In genomic region chr7:132103718-132104117, GRCh38 we compare ENCODE assay signal across 22 cellular contexts.
"Had no signal": no experiment of that assay in that cellular context is flagged by ENCODE, and none has a peak within 500 bp of the region (broad histone marks: within the 10 kb centered on the region; RNA-seq: fewer than 3 reads in every experiment).

No MANE protein-coding gene starts in this region.

- H3K27ac ChIP-seq: dorsolateral prefrontal cortex, esophagus muscularis mucosa, foreskin keratinocyte, gastroesophageal sphincter, heart left ventricle, left lung, lower lobe of right lung had no signal

- H3K4me1 Mint-ChIP-seq: central memory CD8-positive, alpha-beta T cell; immature natural killer cell; mesothelial cell of epicardium had no signal

- H3K9me3 Mint-ChIP-seq: central memory CD8-positive, alpha-beta T cell; immature natural killer cell; mesothelial cell of epicardium had no signal

- H3K36me3 Mint-ChIP-seq: immature natural killer cell, mesothelial cell of epicardium had no signal

- H3K36me3 ChIP-seq: esophagus muscularis mucosa, gastroesophageal sphincter, heart left ventricle, left lung, lower lobe of right lung had no signal

- ATAC-seq: foreskin keratinocyte, gastroesophageal sphincter, heart left ventricle, left lung, left ventricle myocardium superior, lower lobe of right lung had no signal

- H3K4me3 ChIP-seq: dorsolateral prefrontal cortex, esophagus muscularis mucosa, gastroesophageal sphincter, heart left ventricle, left lung, lower lobe of right lung had no signal

- H3K4me3 Mint-ChIP-seq: central memory CD8-positive, alpha-beta T cell; immature natural killer cell; mesothelial cell of epicardium had no signal

- H3K27me3 ChIP-seq: esophagus muscularis mucosa, gastroesophageal sphincter, heart left ventricle, left lung had no signal

- H3K4me1 ChIP-seq: esophagus muscularis mucosa, foreskin keratinocyte, gastroesophageal sphincter, heart left ventricle, left lung, lower lobe of right lung had no signal

- DNase-seq: cerebellar nuclear complex; dermis blood vessel endothelial cell; dorsolateral prefrontal cortex; effector CD4-positive, alpha-beta T cell; effector memory CD4-positive, alpha-beta T cell; foreskin keratinocyte; heart left ventricle; hippocampal formation; immature natural killer cell; islet precursor cell; kidney; kidney glomerular epithelial cell; left lung; left ventricle myocardium superior; lower lobe of right lung; mesenchymal stem cell had no signal

- H3K27ac Mint-ChIP-seq: immature natural killer cell, mesothelial cell of epicardium had no signal

- FAIRE-seq: endothelial cell of umbilical vein, frontal cortex, kidney had no signal

- H3K9me3 ChIP-seq: esophagus muscularis mucosa, gastroesophageal sphincter, heart left ventricle, left lung, lower lobe of right lung had no signal
